8 cellular contexts compared by ENCODE assay signal in genomic region chr19:30120860-30121484, GRCh38.
"Had no signal": no experiment of that assay in that cellular context is flagged by ENCODE, and none has a peak within 500 bp of the region (broad histone marks: within the 10 kb centered on the region; RNA-seq: fewer than 3 reads in every experiment).

No MANE protein-coding gene starts in this region.

- H3K9ac ChIP-seq: KMS-11 had no signal

- FAIRE-seq: HepG2 had no signal

- H3K4me1 ChIP-seq: HAP-1 had no signal

- H2AFZ ChIP-seq: GM23338 had no signal

- DNase-seq: H7, Karpas-422, KBM-7 had no signal

- H3K27ac ChIP-seq: KMS-11 had no signal

- H3K4me2 ChIP-seq: GM23338, KMS-11 had no signal

- ATAC-seq: GM23338, HCT116, HepG2 had no signal

- H3K9me3 ChIP-seq: HAP-1 had no signal

- H3K4me3 ChIP-seq: GM23338, HAP-1 had no signal

- H3K36me3 ChIP-seq: HAP-1 had no signal
